Comparison of ENCODE assay signal across 16 cellular contexts in the genomic region with DNA sequence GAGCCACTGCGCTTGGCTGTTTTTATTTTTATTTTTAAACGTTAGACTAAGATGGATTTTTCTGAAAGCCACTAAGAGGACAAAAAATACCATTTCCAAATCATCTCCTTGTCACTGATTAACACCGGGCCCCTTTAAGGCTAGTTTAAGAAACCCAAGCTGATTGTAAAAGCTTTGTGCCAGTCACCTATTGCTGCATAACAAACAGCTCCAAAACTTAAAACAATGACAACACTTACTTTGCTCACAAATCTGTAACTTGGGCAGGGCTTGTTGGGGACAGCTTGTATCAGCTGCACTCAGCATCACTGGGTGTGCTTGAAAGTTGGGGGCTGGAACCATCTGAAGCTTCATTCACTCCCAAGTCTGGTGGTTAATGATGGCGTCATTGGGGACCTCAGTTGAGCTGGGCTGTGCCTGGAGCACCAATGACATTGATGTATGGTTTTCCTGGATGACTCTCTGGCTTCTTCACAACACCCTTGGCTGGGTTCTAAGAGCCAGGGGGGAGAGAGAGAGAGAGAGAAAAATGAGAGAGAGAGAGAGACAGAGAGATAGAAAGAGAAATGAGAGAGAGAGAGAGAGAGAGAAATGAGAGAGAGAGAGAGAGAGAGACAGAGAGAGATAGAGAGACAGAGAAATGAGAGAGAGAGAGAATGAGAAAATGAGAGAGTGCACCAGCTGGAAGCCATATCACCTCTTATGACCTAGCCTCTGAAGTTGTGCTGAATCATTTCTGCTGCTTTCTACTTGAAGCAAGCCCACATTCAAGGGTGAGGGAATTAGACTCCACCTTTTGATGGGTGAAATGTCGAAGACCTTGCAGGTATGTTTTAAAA.
"Had no signal": no experiment of that assay in that cellular context is flagged by ENCODE, and none has a peak within 500 bp of the region (broad histone marks: within the 10 kb centered on the region; RNA-seq: fewer than 3 reads in every experiment).

No MANE protein-coding gene starts in this region.

- DNase-seq: activated CD4-positive, alpha-beta T cell treated with anti-CD3 and anti-CD28 coated beads for 48 hours; activated naive CD4-positive, alpha-beta T cell treated with anti-CD3 and anti-CD28 coated beads, Interleukin-2, amount 10 ng/mL, durations not matched to agents 7 days and 5 days; dorsolateral prefrontal cortex; endodermal cell; glutamatergic neuron; left ventricle myocardium inferior; mesenchymal stem cell; natural killer cell; retina; stimulated activated naive CD4-positive, alpha-beta T cell treated with Interleukin-2 at 50 U/mL for 16 hours; substantia nigra; transverse colon had no signal

- H3K36me3 ChIP-seq: ascending aorta, left ventricle myocardium inferior, neutrophil, transverse colon had no signal

- H3K27ac ChIP-seq: ascending aorta, dorsolateral prefrontal cortex, left ventricle myocardium inferior, neutrophil, transverse colon had no signal

- H3K4me1 ChIP-seq: ascending aorta, left ventricle myocardium inferior, transverse colon had no signal

- H3K9me3 ChIP-seq: ascending aorta, left ventricle myocardium inferior, neutrophil, transverse colon had no signal

- ATAC-seq: natural killer cell, WTC11 had no signal

- H3K4me3 ChIP-seq: ascending aorta, dorsolateral prefrontal cortex, left ventricle myocardium inferior, transverse colon had no signal

- FAIRE-seq: bronchial epithelial cell had no signal

- H3K27me3 ChIP-seq: ascending aorta, dorsolateral prefrontal cortex, neutrophil, transverse colon had no signal
